In genomic region chr9:122228906-122229837, GRCh38 we compare ENCODE assay signal across 9 cellular contexts. TPM values are rescaled to one million over a fixed set of nuclear protein-coding genes. Genes with fewer than 3 reads are reported as not detected.
A peak's percentile ranks its signal among the peaks of the same experiment; 100 is the strongest.
DNase-seq lines count a peak whose midpoint lies in the region; ATAC-seq and TF ChIP-seq lines count a peak whose summit lies in the region.
"Had no signal": no experiment of that assay in that cellular context is flagged by ENCODE, and none has a peak within 500 bp of the region (broad histone marks: within the 10 kb centered on the region; RNA-seq: fewer than 3 reads in every experiment).

LHX6 (minus strand) TSS chr9:122228957; CDS start chr9:122228740, 217 bp downstream.

- H3K9me3 ChIP-seq in iPS-18a (ENCODE audit: control insufficient read depth, low read depth, low read length) (no peaks in the 10 kb centered on the region), stomach (no peaks in the 10 kb centered on the region)

- TF ChIP-seq POLR2A in stomach (IDR thresholded peaks at IDR 0.05): no peak

- H3K4me3 Mint-ChIP-seq in activated naive CD8-positive, alpha-beta T cell treated with anti-CD3 and anti-CD28 coated beads, Interleukin-2, amount 10 ng/mL, durations not matched to agents 7 days and 5 days: peak within 1 kb of the TSS; percentile 48
- H3K4me3 Mint-ChIP-seq in T-helper 2 cell treated with Interferon-gamma antibody and Interleukin-4, amounts not matched to agents 5 μg/mL and 100 μg/mL, for 36 hours: no peak within 1 kb of the TSS

- WGBS in stomach, 5 donors: 13 to 16% (median 13%) methylated on average over 21 to 29 of the region's 29 CpGs

- H3K27me3 ChIP-seq in iPS-18a (ENCODE audit: control insufficient read depth, insufficient read depth, low read length): peaks cover 82% of the 10 kb centered on the region
- peaks cover 29 to 92% (median 64%) of the 10 kb centered on the region in 3 donors for H3K27me3 ChIP-seq in stomach

- H3K27ac Mint-ChIP-seq in activated naive CD8-positive, alpha-beta T cell treated with anti-CD3 and anti-CD28 coated beads, Interleukin-2, amount 10 ng/mL, durations not matched to agents 7 days and 5 days: no peak within 1 kb of the TSS
- no peak within 1 kb of the TSS for H3K27ac Mint-ChIP-seq in T-helper 2 cell treated with Interferon-gamma antibody and Interleukin-4, amounts not matched to agents 5 μg/mL and 100 μg/mL, for 36 hours

- H3K4me1 Mint-ChIP-seq in activated naive CD8-positive, alpha-beta T cell treated with anti-CD3 and anti-CD28 coated beads, Interleukin-2, amount 10 ng/mL, durations not matched to agents 7 days and 5 days: peaks cover 2% of the 10 kb centered on the region
- H3K4me1 Mint-ChIP-seq in T-helper 2 cell treated with Interferon-gamma antibody and Interleukin-4, amounts not matched to agents 5 μg/mL and 100 μg/mL, for 36 hours (ENCODE audit: low read depth): no peaks in the 10 kb centered on the region

- peaks cover 10% of the 10 kb centered on the region for H3K4me1 ChIP-seq in iPS-18a (ENCODE audit: control insufficient read depth, low read depth, low read length)
- H3K4me1 ChIP-seq in stomach: peaks cover 27 to 40% (median 36%) of the 10 kb centered on the region in 4 donors

- no peak within 1 kb of the TSS for H3K9ac ChIP-seq in iPS-18a (ENCODE audit: low read length)

- DNase-seq in DMS53 (lab: John Stamatoyannopoulos, UW) (peak; percentile 44), DMS53 treated with DMSO at 0.1 percent for 48 hours (lab: John Stamatoyannopoulos, UW; ENCODE audit: unreplicated experiment) (no peak), stomach (no peak), NCI-H187 treated with DMSO at 0.1 percent for 48 hours (lab: John Stamatoyannopoulos, UW) (no peak)
- DNase-seq in activated naive CD8-positive, alpha-beta T cell treated with anti-CD3 and anti-CD28 coated beads, Interleukin-2, amount 10 ng/mL, durations not matched to agents 7 days and 5 days: no peak
- DNase-seq in T-helper 2 cell treated with Interferon-gamma antibody and Interleukin-4, amounts not matched to agents 5 μg/mL and 100 μg/mL, for 36 hours (ENCODE audit: low spot score): no peak

- H3K36me3 Mint-ChIP-seq in activated naive CD8-positive, alpha-beta T cell treated with anti-CD3 and anti-CD28 coated beads, Interleukin-2, amount 10 ng/mL, durations not matched to agents 7 days and 5 days: no peaks in the 10 kb centered on the region
- H3K36me3 Mint-ChIP-seq in T-helper 2 cell treated with Interferon-gamma antibody and Interleukin-4, amounts not matched to agents 5 μg/mL and 100 μg/mL, for 36 hours (ENCODE audit: low read depth): no peaks in the 10 kb centered on the region

- H3K36me3 ChIP-seq in iPS-18a (ENCODE audit: control insufficient read depth, low read depth, low read length) (no peaks in the 10 kb centered on the region), stomach (no peaks in the 10 kb centered on the region)

- H3K27me3 Mint-ChIP-seq in activated naive CD8-positive, alpha-beta T cell treated with anti-CD3 and anti-CD28 coated beads, Interleukin-2, amount 10 ng/mL, durations not matched to agents 7 days and 5 days: peaks cover 32% of the 10 kb centered on the region
- peaks cover 33% of the 10 kb centered on the region for H3K27me3 Mint-ChIP-seq in T-helper 2 cell treated with Interferon-gamma antibody and Interleukin-4, amounts not matched to agents 5 μg/mL and 100 μg/mL, for 36 hours (ENCODE audit: low read depth)

- no peak for TF ChIP-seq EP300 in stomach (IDR thresholded peaks at IDR 0.05)

- POLR2A ChIA-PET in activated naive CD8-positive, alpha-beta T cell treated with anti-CD3 and anti-CD28 coated beads, Interleukin-2, amount 10 ng/mL, durations not matched to agents 7 days and 5 days (lab: Charles Lee): no interaction called here

- H3K27ac ChIP-seq in iPS-18a (ENCODE audit: low read length): no peak within 1 kb of the TSS
- peak within 1 kb of the TSS in 1 of 5 donors; percentile 8 for H3K27ac ChIP-seq in stomach

- TF ChIP-seq CTCF in stomach (IDR thresholded peaks at IDR 0.05): no peak

- intact Hi-C loops in stomach (cut with DNase I; ENCODE audit: low total_unique reads): no loop called here

- no peaks in the 10 kb centered on the region for H3K9me3 Mint-ChIP-seq in activated naive CD8-positive, alpha-beta T cell treated with anti-CD3 and anti-CD28 coated beads, Interleukin-2, amount 10 ng/mL, durations not matched to agents 7 days and 5 days
- H3K9me3 Mint-ChIP-seq in T-helper 2 cell treated with Interferon-gamma antibody and Interleukin-4, amounts not matched to agents 5 μg/mL and 100 μg/mL, for 36 hours: no peaks in the 10 kb centered on the region

- ATAC-seq in activated naive CD8-positive, alpha-beta T cell treated with anti-CD3 and anti-CD28 coated beads, Interleukin-2, amount 10 ng/mL, durations not matched to agents 7 days and 5 days (ENCODE audit: low read depth): no peak
- ATAC-seq in HG02642 (IDR thresholded peaks at IDR 0.05; ENCODE audit: poor library complexity, unreplicated experiment): no peak

- H3K4me3 ChIP-seq in iPS-18a (ENCODE audit: low read length) (peak within 1 kb of the TSS; percentile 42), stomach (peak within 1 kb of the TSS; percentile 37 to 59 (median 44))

RNA-seq across cellular contexts. Expression of gene LHX6, which starts in this region (rescaled TPM):
- not detected for total RNA-seq in activated naive CD8-positive, alpha-beta T cell treated with anti-CD3 and anti-CD28 coated beads, Interleukin-2, amount 10 ng/mL, durations not matched to agents 7 days and 5 days
- 10 to 100 TPM in 1 of 5 donors, 1 to 10 TPM in 3, under 1 TPM in 1; 0.29 to 46.4 (median 4.6) TPM for total RNA-seq in stomach
- 1 to 10 TPM in 2 of 3 donors, under 1 TPM in 1; 0.92 to 1.3 (median 1.1) TPM for polyA plus RNA-seq in stomach
- total RNA-seq: T-helper 2 cell treated with Interferon-gamma antibody and Interleukin-4, amounts not matched to agents 100 ng/mL and 5 ng/mL, for 36 hours had no signal
